Comparison of ENCODE assay signal across 9 cellular contexts in genomic region chr16:68490829-68491575, GRCh38. TPM values are rescaled to one million over a fixed set of nuclear protein-coding genes. Genes with fewer than 3 reads are reported as not detected.
A peak's percentile ranks its signal among the peaks of the same experiment; 100 is the strongest.
DNase-seq lines count a peak whose midpoint lies in the region; FAIRE-seq and TF ChIP-seq lines count a peak whose summit lies in the region.
"Had no signal": no experiment of that assay in that cellular context is flagged by ENCODE, and none has a peak within 500 bp of the region (broad histone marks: within the 10 kb centered on the region; RNA-seq: fewer than 3 reads in every experiment).

No MANE protein-coding gene starts in this region.

- no CpG with 5 or more reads among the region's 13 CpGs for WGBS in trophoblast cell (ENCODE audit: extremely low coverage, insufficient coverage, insufficient read length)

- H3K14ac ChIP-seq in trophoblast cell (ENCODE audit: low read length) = no peak overlapping the region

- no peak for FAIRE-seq in D721Med (lab: Jason Lieb, UNC)

- peaks cover 39% of the 10 kb centered on the region for H3K27me3 Mint-ChIP-seq in activated naive CD4-positive, alpha-beta T cell treated with anti-CD3 and anti-CD28 coated beads, Interleukin-2, amount 10 ng/mL, durations not matched to agents 7 days and 5 days
- H3K27me3 Mint-ChIP-seq: activated naive CD8-positive, alpha-beta T cell had no signal

- no peak overlapping the region for H3K18ac ChIP-seq in trophoblast cell (ENCODE audit: low read length)

- no peaks in the 10 kb centered on the region for H4K20me1 ChIP-seq in MM.1S (ENCODE audit: insufficient read depth, low read length)

- H2BK120ac ChIP-seq in trophoblast cell (ENCODE audit: insufficient read depth, low read length, poor library complexity) = no peak overlapping the region

- peak overlapping the region; percentile 11; the same call in 1 of the 2 replicates for H2AFZ ChIP-seq in MM.1S (ENCODE audit: low read length)
- H2AFZ ChIP-seq in trophoblast cell (ENCODE audit: insufficient read depth, low read length, poor library complexity) = no peak overlapping the region

- H3K4me1 ChIP-seq in MM.1S (ENCODE audit: low read length) (peaks cover 42% of the 10 kb centered on the region), colonic mucosa (peaks cover 8% of the 10 kb centered on the region), trophoblast cell (ENCODE audit: control insufficient read depth in 1 of 2, insufficient read depth in 2 of 2, low read length in 2 of 2) (peaks cover 11 to 15% of the 10 kb centered on the region in 2 experiments)

- H2AK5ac ChIP-seq in trophoblast cell (ENCODE audit: low read length) = no peak overlapping the region

- DNase-seq in GM12864 (ENCODE audit: low read depth) (peak; percentile 13), MM.1S (peak; percentile 64), colonic mucosa (peak; percentile 81), trophoblast cell (peak; percentile 69 to 84), GM10248 (ENCODE audit: extremely low spot score) (no peak), mesenteric fat pad (ENCODE audit: low spot score) (no peak), D721Med (ENCODE audit: insufficient read length, low spot score) (no peak)
- no peak for DNase-seq in activated naive CD4-positive, alpha-beta T cell treated with anti-CD3 and anti-CD28 coated beads, Interleukin-2, amount 10 ng/mL, durations not matched to agents 7 days and 5 days

- H3K23ac ChIP-seq in trophoblast cell (ENCODE audit: low read length) = no peak overlapping the region

- no peaks in the 10 kb centered on the region for H3K79me1 ChIP-seq in trophoblast cell (ENCODE audit: low read length)

- H3F3A ChIP-seq in MM.1S (ENCODE audit: insufficient read depth, low read length) = no peaks in the 10 kb centered on the region

- H3K79me2 ChIP-seq in MM.1S (ENCODE audit: low read length) (no peaks in the 10 kb centered on the region), trophoblast cell (ENCODE audit: control insufficient read depth, insufficient read depth, low read length, poor library complexity) (no peaks in the 10 kb centered on the region)

- H4K91ac ChIP-seq in trophoblast cell (ENCODE audit: low read depth, low read length) = no peak overlapping the region

- POLR2A ChIA-PET in GM10248 (lab: Yijun Ruan, JAX) = no interaction called here

- H3K9ac ChIP-seq in MM.1S (ENCODE audit: low read length) (no peak overlapping the region; the same call in 1 of the 2 replicates), colonic mucosa (ENCODE audit: low read depth in 2 of 2, low read length in 2 of 2) (no peak overlapping the region), trophoblast cell (ENCODE audit: low read length) (no peak overlapping the region)

- no peak for TF ChIP-seq CTCF in GM12864 (IDR thresholded peaks at IDR 0.05; ENCODE audit: low read depth, low read length, missing control alignments)
- no peak for TF ChIP-seq CTCF in MM.1S (IDR thresholded peaks at IDR 0.05; ENCODE audit: low read length)
- TF ChIP-seq CTCF in colonic mucosa (IDR thresholded peaks at IDR 0.05) = no peak
- no peak for TF ChIP-seq CTCF in GM10248 (IDR thresholded peaks at IDR 0.05; ENCODE audit: control extremely low read depth, extremely low read depth, low read depth, missing control alignments)
- no peak for TF ChIP-seq CTCF in D721Med (IDR thresholded peaks at IDR 0.05; ENCODE audit: insufficient read depth, missing control alignments)

- H2BK12ac ChIP-seq in trophoblast cell (ENCODE audit: low read length) = no peak overlapping the region

- H2BK5ac ChIP-seq in trophoblast cell (ENCODE audit: low read depth, low read length, poor library complexity) = no peak overlapping the region

- H3K27ac ChIP-seq in MM.1S (ENCODE audit: low read length) (peak overlapping the region; percentile 37; the same call in 1 of the 2 replicates), colonic mucosa (no peak overlapping the region), trophoblast cell (ENCODE audit: low read depth, low read length) (no peak overlapping the region)

- no peaks in the 10 kb centered on the region for H3K36me3 ChIP-seq in MM.1S (replicated peaks; ENCODE audit: insufficient read depth, low read length)
- no peaks in the 10 kb centered on the region for H3K36me3 ChIP-seq in colonic mucosa
- no peaks in the 10 kb centered on the region for H3K36me3 ChIP-seq in trophoblast cell (ENCODE audit: control insufficient read depth in 1 of 2, insufficient read depth in 2 of 2, low read length in 2 of 2)

- no peak overlapping the region for H3K4me3 Mint-ChIP-seq in activated naive CD4-positive, alpha-beta T cell treated with anti-CD3 and anti-CD28 coated beads, Interleukin-2, amount 10 ng/mL, durations not matched to agents 7 days and 5 days
- H3K4me3 Mint-ChIP-seq: activated naive CD8-positive, alpha-beta T cell had no signal

- H3K27me3 ChIP-seq in MM.1S (replicated peaks; ENCODE audit: insufficient read depth, low read length) = no peaks in the 10 kb centered on the region
- no peaks in the 10 kb centered on the region for H3K27me3 ChIP-seq in colonic mucosa
- H3K27me3 ChIP-seq in trophoblast cell (ENCODE audit: insufficient read depth, low read length) = no peaks in the 10 kb centered on the region

- no peak overlapping the region for H3K4ac ChIP-seq in trophoblast cell (ENCODE audit: low read depth, low read length)

- H3K9me2 ChIP-seq in MM.1S (replicated peaks; ENCODE audit: insufficient read depth, low read length) = no peaks in the 10 kb centered on the region

- CTCF ChIA-PET in activated naive CD4-positive, alpha-beta T cell treated with anti-CD3 and anti-CD28 coated beads, Interleukin-2, amount 10 ng/mL, durations not matched to agents 7 days and 5 days (lab: Charles Lee) = no interaction called here
- CTCF ChIA-PET in GM10248 (lab: Yijun Ruan, JAX) = interaction anchor here (1.7 to 2.3 kb wide), 3 partner anchors 18 to 30 kb away, joined by 4 to 7 read pairs (median 5); no protein-coding TSS in a partner anchor

- intact Hi-C loops in colonic mucosa (cut with DNase I) = no loop called here

- H3K4me1 Mint-ChIP-seq in activated naive CD4-positive, alpha-beta T cell treated with anti-CD3 and anti-CD28 coated beads, Interleukin-2, amount 10 ng/mL, durations not matched to agents 7 days and 5 days = no peaks in the 10 kb centered on the region

- H3K9me3 ChIP-seq in MM.1S (replicated peaks; ENCODE audit: insufficient read depth, low read length) (no peaks in the 10 kb centered on the region), colonic mucosa (no peaks in the 10 kb centered on the region), trophoblast cell (ENCODE audit: insufficient read depth, low read depth, low read length) (peaks cover 2% of the 10 kb centered on the region)

- H4K12ac ChIP-seq in trophoblast cell (ENCODE audit: low read depth, low read length) = no peak overlapping the region

- H3K4me2 ChIP-seq in MM.1S (ENCODE audit: low read depth, low read length) (peak overlapping the region; percentile 33; the same call in 1 of the 2 replicates), trophoblast cell (ENCODE audit: low read length) (no peak overlapping the region)

- H3K4me3 ChIP-seq in GM12864 (ENCODE audit: low read depth, low read length) (no peak overlapping the region), MM.1S (ENCODE audit: low read length) (no peak overlapping the region), colonic mucosa (no peak overlapping the region), trophoblast cell (ENCODE audit: low read depth, low read length) (no peak overlapping the region)

- no peak overlapping the region for H3K27ac Mint-ChIP-seq in activated naive CD4-positive, alpha-beta T cell treated with anti-CD3 and anti-CD28 coated beads, Interleukin-2, amount 10 ng/mL, durations not matched to agents 7 days and 5 days
- H3K27ac Mint-ChIP-seq: activated naive CD8-positive, alpha-beta T cell had no signal

- H3K36me3 Mint-ChIP-seq in activated naive CD4-positive, alpha-beta T cell treated with anti-CD3 and anti-CD28 coated beads, Interleukin-2, amount 10 ng/mL, durations not matched to agents 7 days and 5 days = no peaks in the 10 kb centered on the region
- H3K36me3 Mint-ChIP-seq: activated naive CD8-positive, alpha-beta T cell had no signal

- H3K9me3 Mint-ChIP-seq in activated naive CD4-positive, alpha-beta T cell treated with anti-CD3 and anti-CD28 coated beads, Interleukin-2, amount 10 ng/mL, durations not matched to agents 7 days and 5 days = no peaks in the 10 kb centered on the region

- H4K8ac ChIP-seq in trophoblast cell (ENCODE audit: low read depth, low read length) = no peak overlapping the region

RNA-seq across cellular contexts. Expression of gene SMPD3, which starts 42.7 kb away (rescaled TPM):
- 10 to 100 TPM; 71.1 to 76.5 TPM for total RNA-seq in colonic mucosa
- 3.6 and 3.9 TPM in 2 replicates for polyA plus RNA-seq in trophoblast cell (2013)
- 0.58 TPM for total RNA-seq in mesenteric fat pad

RNA-seq across cellular contexts. Expression of gene ZFP90, which starts 48.1 kb away (rescaled TPM):
- total RNA-seq in colonic mucosa = 10 to 100 TPM; 10.2 to 10.3 TPM
- 13.5 and 14.6 TPM in 2 replicates for polyA plus RNA-seq in trophoblast cell (2013)
- 15.4 TPM for total RNA-seq in mesenteric fat pad

Comparison
In these comparisons a context has a peak if more than half of its experiments do, and no peak if none do; other contexts are left out.
1. DNase-seq: peak in GM12864 (single experiment), MM.1S (single experiment), colonic mucosa (single experiment) and trophoblast cell (2 of 2); none in activated naive CD4-positive, alpha-beta T cell treated with anti-CD3 and anti-CD28 coated beads, Interleukin-2, amount 10 ng/mL, durations not matched to agents 7 days and 5 days (single experiment), GM10248 (single experiment), mesenteric fat pad (single experiment) and D721Med (single experiment).
2. RNA of gene SMPD3, which starts 42.7 kb away (total RNA-seq): 71.1 to 76.5 TPM in colonic mucosa; 0.58 TPM in mesenteric fat pad (single experiment); every median in the first group is over 10 times any median in the second.